In genomic region chr6:39225946-39226437, GRCh38 we compare ENCODE assay signal across 1 cellular context.
TF ChIP-seq lines count a peak whose summit lies in the region.

No MANE protein-coding gene starts in this region.

TF ChIP-seq in H1, 55 proteins besides CTCF, POLR2A, EP300 and RAD21:
- no peak for TF ChIP-seq TAF1 (IDR thresholded peaks at IDR 0.05; ENCODE audit: low read depth, low read length)
- TF ChIP-seq GABPA (IDR thresholded peaks at IDR 0.05; ENCODE audit: borderline replicate concordance, insufficient read depth, low read length) = no peak
- no peak for TF ChIP-seq KDM1A (IDR thresholded peaks at IDR 0.05; ENCODE audit: borderline replicate concordance, low read length)
- no peak for TF ChIP-seq HDAC6 (IDR thresholded peaks at IDR 0.05; ENCODE audit: low read depth, low read length)
- no peak for TF ChIP-seq TCF12 (IDR thresholded peaks at IDR 0.05; ENCODE audit: low read depth, low read length)
- no peak for TF ChIP-seq BACH1 (IDR thresholded peaks at IDR 0.05; ENCODE audit: low read length)
- no peak for TF ChIP-seq ATF3 (IDR thresholded peaks at IDR 0.05; ENCODE audit: insufficient read depth, low read depth, low read length)
- no peak for TF ChIP-seq GTF2F1 (IDR thresholded peaks at IDR 0.05; ENCODE audit: borderline replicate concordance, low read depth, low read length)
- no peak for TF ChIP-seq SP1 (IDR thresholded peaks at IDR 0.05; ENCODE audit: low read depth, low read length)
